8 cellular contexts compared by ENCODE assay signal in the genomic region with DNA sequence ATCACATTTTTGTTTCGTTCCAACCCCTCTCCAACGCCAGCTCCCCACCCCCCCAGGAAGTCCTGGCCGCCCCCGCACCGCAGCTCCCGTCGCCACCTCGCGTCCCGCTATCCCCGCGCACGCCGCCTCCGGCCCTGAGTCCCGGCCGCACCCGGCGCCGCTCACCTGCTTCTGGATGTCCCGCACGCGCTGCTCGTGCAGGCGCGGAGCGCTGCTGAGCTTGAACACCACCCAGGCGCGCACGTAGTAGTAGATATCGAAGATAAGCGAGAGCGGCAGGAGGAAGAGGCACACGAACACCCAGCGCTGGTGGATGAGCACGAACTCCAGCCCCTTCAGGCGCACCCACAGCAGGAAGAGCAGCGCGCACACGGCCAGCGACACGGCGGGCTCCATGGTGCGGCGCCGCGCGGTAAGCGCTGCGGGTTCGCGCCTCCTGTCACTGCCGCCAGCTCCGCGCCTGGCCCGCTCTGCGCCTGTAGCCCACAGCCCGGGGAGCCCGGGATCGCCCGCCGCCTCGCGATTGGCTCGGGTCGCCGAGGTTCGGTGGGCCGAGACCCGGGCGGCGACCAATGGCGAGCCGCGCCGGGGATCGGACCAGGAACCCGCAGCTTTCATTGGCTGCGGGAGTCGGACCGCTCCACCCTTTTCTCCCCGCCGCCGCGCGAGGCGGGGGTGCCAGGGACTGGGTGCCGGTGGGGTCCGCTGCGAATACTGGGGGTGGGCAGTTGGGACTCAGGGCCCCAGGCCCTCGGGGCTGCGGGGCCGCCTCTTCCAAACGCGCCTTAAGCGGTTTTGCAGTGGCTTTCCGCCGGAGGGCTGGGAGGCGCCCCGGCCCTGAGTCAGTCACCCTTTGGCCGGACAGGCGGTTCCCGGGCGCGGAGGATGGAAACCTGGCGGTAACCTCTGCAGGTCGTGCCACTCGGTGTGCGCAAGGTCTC. TPM values are rescaled to one million over a fixed set of nuclear protein-coding genes. Genes with fewer than 3 reads are reported as not detected.
DNase-seq lines count a peak whose midpoint lies in the region; ATAC-seq and TF ChIP-seq lines count a peak whose summit lies in the region.

Gene DHCR24 (minus strand): TSS at position 472 of the 941 bp plus-strand sequence. CDS start 76 bp downstream, at position 396.

- H3K4me3 ChIP-seq in AG10803 (ENCODE audit: low read length): peak within 1 kb of the TSS; percentile 90
- peak within 1 kb of the TSS; percentile 74 to 81 for H3K4me3 ChIP-seq in left lung

- H3K4me1 ChIP-seq in left lung: peaks cover 3 to 42% of the 10 kb centered on the region in 2 donors

- intact Hi-C loops in dendritic cell treated with granulocyte-macrophage colony-stimulating factor and Interleukin-4, amounts not matched to agents 40 ng/mL and 50 ng/mL, for 4 days (cut with micrococcal nuclease): no loop called here
- intact Hi-C loops in left lung (cut with DNase I): no loop called here

- H3K27me3 ChIP-seq in left lung: peaks cover 0 to 27% of the 10 kb centered on the region in 2 donors

- peak within 1 kb of the TSS; percentile 91 for H3K27ac Mint-ChIP-seq in activated CD4-positive, alpha-beta T cell treated with anti-CD3 and anti-CD28 coated beads, Interleukin-2, amount 10 ng/mL, durations not matched to agents 7 days and 5 days
- peak within 1 kb of the TSS; percentile 81 for H3K27ac Mint-ChIP-seq in dendritic cell treated with granulocyte-macrophage colony-stimulating factor and Interleukin-4, amounts not matched to agents 40 ng/mL and 50 ng/mL, for 4 days

- H3K27ac ChIP-seq in left lung: peak within 1 kb of the TSS; percentile 73 to 77

- no peaks in the 10 kb centered on the region for H3K9me3 Mint-ChIP-seq in activated CD4-positive, alpha-beta T cell treated with anti-CD3 and anti-CD28 coated beads, Interleukin-2, amount 10 ng/mL, durations not matched to agents 7 days and 5 days
- no peaks in the 10 kb centered on the region for H3K9me3 Mint-ChIP-seq in dendritic cell treated with granulocyte-macrophage colony-stimulating factor and Interleukin-4, amounts not matched to agents 40 ng/mL and 50 ng/mL, for 4 days

- peak; percentile 75 for DNase-seq in AG10803 (ENCODE audit: low read depth)
- DNase-seq in NCI-H510A (lab: John Stamatoyannopoulos, UW): peak; percentile 69
- DNase-seq in activated CD4-positive, alpha-beta T cell treated with anti-CD3 and anti-CD28 coated beads, Interleukin-2, amount 10 ng/mL, durations not matched to agents 7 days and 5 days: peak; percentile 84
- peak; percentile 87 to 96 for DNase-seq in left lung
- DNase-seq in stimulated activated CD4-positive, alpha-beta T cell treated with anti-CD3 and anti-CD28 coated beads, Interleukin-4, amount 100 ng/mL, for 1 hour: peak; percentile 80

- peak within 1 kb of the TSS; percentile 91 for H3K4me3 Mint-ChIP-seq in activated CD4-positive, alpha-beta T cell treated with anti-CD3 and anti-CD28 coated beads, Interleukin-2, amount 10 ng/mL, durations not matched to agents 7 days and 5 days
- peak within 1 kb of the TSS; percentile 94 for H3K4me3 Mint-ChIP-seq in dendritic cell treated with granulocyte-macrophage colony-stimulating factor and Interleukin-4, amounts not matched to agents 40 ng/mL and 50 ng/mL, for 4 days

- H3K36me3 ChIP-seq in left lung: peaks cover 0 to 15% of the 10 kb centered on the region in 2 donors

- no peaks in the 10 kb centered on the region for H3K9me3 ChIP-seq in left lung

- TF ChIP-seq CTCF in AG10803 (conservative IDR thresholded peaks at IDR 0.05; ENCODE audit: low read length): no peak
- no peak for TF ChIP-seq CTCF in left lung (IDR thresholded peaks at IDR 0.05)

- ATAC-seq in GM19023 (IDR thresholded peaks at IDR 0.05; ENCODE audit: unreplicated experiment) (peak; percentile 90), HG03196 (IDR thresholded peaks at IDR 0.05; ENCODE audit: unreplicated experiment) (peak; percentile 93), left lung (peak; percentile 89)

- POLR2A ChIA-PET in activated CD4-positive, alpha-beta T cell treated with anti-CD3 and anti-CD28 coated beads, Interleukin-2, amount 10 ng/mL, durations not matched to agents 7 days and 5 days (lab: Charles Lee): no interaction called here

- CTCF ChIA-PET in activated CD4-positive, alpha-beta T cell treated with anti-CD3 and anti-CD28 coated beads, Interleukin-2, amount 10 ng/mL, durations not matched to agents 7 days and 5 days (lab: Charles Lee): interaction anchor here (0.5 to 1.9 kb wide), 6 partner anchors 9 to 135 kb away, joined by 3 to 7 read pairs (median 4); no protein-coding TSS in a partner anchor

- H3K27me3 Mint-ChIP-seq in activated CD4-positive, alpha-beta T cell treated with anti-CD3 and anti-CD28 coated beads, Interleukin-2, amount 10 ng/mL, durations not matched to agents 7 days and 5 days: peaks cover 18% of the 10 kb centered on the region
- peaks cover 27% of the 10 kb centered on the region for H3K27me3 Mint-ChIP-seq in dendritic cell treated with granulocyte-macrophage colony-stimulating factor and Interleukin-4, amounts not matched to agents 40 ng/mL and 50 ng/mL, for 4 days

- peaks cover 47% of the 10 kb centered on the region for H3K4me1 Mint-ChIP-seq in activated CD4-positive, alpha-beta T cell treated with anti-CD3 and anti-CD28 coated beads, Interleukin-2, amount 10 ng/mL, durations not matched to agents 7 days and 5 days
- H3K4me1 Mint-ChIP-seq in dendritic cell treated with granulocyte-macrophage colony-stimulating factor and Interleukin-4, amounts not matched to agents 40 ng/mL and 50 ng/mL, for 4 days (ENCODE audit: low read depth): peaks cover 55% of the 10 kb centered on the region

- H3K36me3 Mint-ChIP-seq in activated CD4-positive, alpha-beta T cell treated with anti-CD3 and anti-CD28 coated beads, Interleukin-2, amount 10 ng/mL, durations not matched to agents 7 days and 5 days (ENCODE audit: low read depth): peaks cover 17% of the 10 kb centered on the region
- peaks cover 35% of the 10 kb centered on the region for H3K36me3 Mint-ChIP-seq in dendritic cell treated with granulocyte-macrophage colony-stimulating factor and Interleukin-4, amounts not matched to agents 40 ng/mL and 50 ng/mL, for 4 days (ENCODE audit: low read depth)

RNA-seq across cellular contexts. Expression of gene DHCR24, which starts in this region (rescaled TPM):
- total RNA-seq in activated CD4-positive, alpha-beta T cell treated with anti-CD3 and anti-CD28 coated beads, Interleukin-2, amount 10 ng/mL, durations not matched to agents 7 days and 5 days: 100 to 1,000 TPM in 1 of 2 experiments, 10 to 100 TPM in 1; 84.6 to 102 TPM
- total RNA-seq in left lung: 100 to 1,000 TPM; 668 to 741 TPM

Comparison
In these comparisons a context has a peak if more than half of its experiments do, and no peak if none do; other contexts are left out.
1. Peak in every context shown above with its lines: DNase-seq, ATAC-seq, H3K4me3 ChIP-seq and H3K27ac ChIP-seq.
2. RNA of gene DHCR24 (total RNA-seq): 668 to 741 TPM in left lung; 84.6 to 102 TPM in activated CD4-positive, alpha-beta T cell treated with anti-CD3 and anti-CD28 coated beads, Interleukin-2, amount 10 ng/mL, durations not matched to agents 7 days and 5 days; every median in the first group is over 4 times any median in the second.